Comparison of ENCODE assay signal across 18 cellular contexts in the genomic region with DNA sequence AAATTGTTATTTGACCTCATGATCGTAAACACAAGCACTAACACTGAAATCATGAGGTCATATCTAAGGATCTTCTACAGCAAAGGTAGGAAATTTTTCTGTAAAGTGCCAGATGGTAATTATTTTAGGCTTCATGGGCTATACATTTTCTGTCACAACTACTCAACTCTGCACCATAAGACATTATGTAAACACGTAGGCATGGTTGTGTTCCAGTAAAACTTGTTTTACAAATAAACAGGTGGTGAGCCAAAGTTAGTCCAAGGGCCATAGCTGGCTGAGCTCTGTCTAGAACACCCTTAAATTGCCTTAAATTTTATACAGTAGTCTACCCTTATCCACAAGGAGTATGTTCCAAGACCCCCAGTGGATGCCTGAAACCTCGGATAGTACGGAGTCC.
DNase-seq lines count a peak whose midpoint lies in the region; ATAC-seq and TF ChIP-seq lines count a peak whose summit lies in the region.
"Had no signal": no experiment of that assay in that cellular context is flagged by ENCODE, and none has a peak within 500 bp of the region (broad histone marks: within the 10 kb centered on the region; RNA-seq: fewer than 3 reads in every experiment).

No MANE protein-coding gene starts in this region.

- no peak overlapping the region for H3K4me3 Mint-ChIP-seq in activated CD4-positive, alpha-beta memory T cell treated with anti-CD3 and anti-CD28 coated beads, Interleukin-2, amount 10 ng/mL, durations not matched to agents 7 days and 5 days
- H3K4me3 Mint-ChIP-seq: CD4-positive, alpha-beta memory T cell had no signal

- TF ChIP-seq CTCF in C4-2B (conservative IDR thresholded peaks at IDR 0.05) (no peak), HEK293 (tag by site-specific recombination; IDR thresholded peaks at IDR 0.05) (no peak), epithelial cell of esophagus (IDR thresholded peaks at IDR 0.05; ENCODE audit: insufficient read depth, low read depth, low read length, missing control alignments) (no peak)

- H3K27ac Mint-ChIP-seq in activated CD4-positive, alpha-beta memory T cell treated with anti-CD3 and anti-CD28 coated beads, Interleukin-2, amount 10 ng/mL, durations not matched to agents 7 days and 5 days, result no peak overlapping the region
- H3K27ac Mint-ChIP-seq: CD4-positive, alpha-beta memory T cell had no signal

- POLR2A ChIA-PET in HEK293 (lab: Yijun Ruan, JAX), result no interaction called here
- POLR2A ChIA-PET in activated CD4-positive, alpha-beta memory T cell treated with anti-CD3 and anti-CD28 coated beads, Interleukin-2, amount 10 ng/mL, durations not matched to agents 7 days and 5 days (lab: Charles Lee), result no interaction called here

- DNase-seq in NCI-H1694 treated with DMSO at 0.1 percent for 48 hours (lab: John Stamatoyannopoulos, UW), result peak; percentile 60
- peak; percentile 45 for DNase-seq in epithelial cell of esophagus (ENCODE audit: low read depth)
- DNase-seq in NCI-H1417 treated with DMSO at 0.1 percent for 48 hours (lab: John Stamatoyannopoulos, UW), result no peak
- DNase-seq in SIG-M5 (lab: John Stamatoyannopoulos, UW), result no peak
- no peak for DNase-seq in activated CD4-positive, alpha-beta memory T cell treated with anti-CD3 and anti-CD28 coated beads, Interleukin-2, amount 10 ng/mL, durations not matched to agents 7 days and 5 days
- DNase-seq: AML-193; BE2C; Calu3; CD4-positive, alpha-beta memory T cell; COR-L47; DMS153; DND-41; H7; HCEC 1CT had no signal

- H3K4me1 Mint-ChIP-seq in activated CD4-positive, alpha-beta memory T cell treated with anti-CD3 and anti-CD28 coated beads, Interleukin-2, amount 10 ng/mL, durations not matched to agents 7 days and 5 days, result no peaks in the 10 kb centered on the region
- H3K4me1 Mint-ChIP-seq: CD4-positive, alpha-beta memory T cell had no signal

- H3K36me3 ChIP-seq in HEK293 (ENCODE audit: control insufficient read depth in 2 of 2, insufficient read depth in 1 of 2, low read length in 2 of 2), result no peaks in the 10 kb centered on the region
- H3K36me3 ChIP-seq: BE2C; BLaER1 treated with 17β-estradiol and CSF1 and Interleukin-3, amounts not matched to agents 10 nM and 100 nM had no signal

- no peaks in the 10 kb centered on the region for H3K9me3 ChIP-seq in HEK293 (ENCODE audit: control insufficient read depth, insufficient read depth, low read depth, low read length)
- H3K9me3 ChIP-seq: BE2C had no signal

- H3K4me1 ChIP-seq in HEK293 (ENCODE audit: control insufficient read depth, insufficient read depth, low read length), result no peaks in the 10 kb centered on the region

- no peak for ATAC-seq in HG02840 (IDR thresholded peaks at IDR 0.05; ENCODE audit: low FRiP score, unreplicated experiment)

- CTCF ChIA-PET in HEK293 (lab: Yijun Ruan, JAX), result no interaction called here
- CTCF ChIA-PET in activated CD4-positive, alpha-beta memory T cell treated with anti-CD3 and anti-CD28 coated beads, Interleukin-2, amount 10 ng/mL, durations not matched to agents 7 days and 5 days (lab: Charles Lee), result no interaction called here

- peaks cover 7% of the 10 kb centered on the region for H3K9me3 Mint-ChIP-seq in activated CD4-positive, alpha-beta memory T cell treated with anti-CD3 and anti-CD28 coated beads, Interleukin-2, amount 10 ng/mL, durations not matched to agents 7 days and 5 days

- H3K4me3 ChIP-seq in HEK293 (ENCODE audit: low read depth, low read length) (no peak overlapping the region), epithelial cell of esophagus (ENCODE audit: low read length) (no peak overlapping the region)
- H3K4me3 ChIP-seq: BLaER1 treated with 17β-estradiol and CSF1 and Interleukin-3, amounts not matched to agents 10 nM and 100 nM had no signal

- H3K36me3 Mint-ChIP-seq in activated CD4-positive, alpha-beta memory T cell treated with anti-CD3 and anti-CD28 coated beads, Interleukin-2, amount 10 ng/mL, durations not matched to agents 7 days and 5 days (ENCODE audit: low read depth), result no peaks in the 10 kb centered on the region

- H3K27me3 Mint-ChIP-seq in activated CD4-positive, alpha-beta memory T cell treated with anti-CD3 and anti-CD28 coated beads, Interleukin-2, amount 10 ng/mL, durations not matched to agents 7 days and 5 days, result peaks cover 52% of the 10 kb centered on the region

- H3K27ac ChIP-seq in C4-2B, result peak overlapping the region; percentile 51; the same call in 1 of the 2 replicates
- no peak overlapping the region for H3K27ac ChIP-seq in HEK293 (ENCODE audit: extremely low read depth, low read depth, low read length)
- H3K27ac ChIP-seq: BLaER1 treated with 17β-estradiol and CSF1 and Interleukin-3, amounts not matched to agents 10 nM and 100 nM had no signal

TF ChIP-seq in HEK293, 187 proteins besides CTCF, POLR2A, EP300 and RAD21:
- TF ChIP-seq, protein P1, sequence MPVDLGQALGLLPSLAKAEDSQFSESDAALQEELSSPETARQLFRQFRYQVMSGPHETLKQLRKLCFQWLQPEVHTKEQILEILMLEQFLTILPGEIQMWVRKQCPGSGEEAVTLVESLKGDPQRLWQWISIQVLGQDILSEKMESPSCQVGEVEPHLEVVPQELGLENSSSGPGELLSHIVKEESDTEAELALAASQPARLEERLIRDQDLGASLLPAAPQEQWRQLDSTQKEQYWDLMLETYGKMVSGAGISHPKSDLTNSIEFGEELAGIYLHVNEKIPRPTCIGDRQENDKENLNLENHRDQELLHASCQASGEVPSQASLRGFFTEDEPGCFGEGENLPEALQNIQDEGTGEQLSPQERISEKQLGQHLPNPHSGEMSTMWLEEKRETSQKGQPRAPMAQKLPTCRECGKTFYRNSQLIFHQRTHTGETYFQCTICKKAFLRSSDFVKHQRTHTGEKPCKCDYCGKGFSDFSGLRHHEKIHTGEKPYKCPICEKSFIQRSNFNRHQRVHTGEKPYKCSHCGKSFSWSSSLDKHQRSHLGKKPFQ (tag by site-specific recombination; IDR thresholded peaks at IDR 0.05), result no peak
- TF ChIP-seq, protein P2, sequence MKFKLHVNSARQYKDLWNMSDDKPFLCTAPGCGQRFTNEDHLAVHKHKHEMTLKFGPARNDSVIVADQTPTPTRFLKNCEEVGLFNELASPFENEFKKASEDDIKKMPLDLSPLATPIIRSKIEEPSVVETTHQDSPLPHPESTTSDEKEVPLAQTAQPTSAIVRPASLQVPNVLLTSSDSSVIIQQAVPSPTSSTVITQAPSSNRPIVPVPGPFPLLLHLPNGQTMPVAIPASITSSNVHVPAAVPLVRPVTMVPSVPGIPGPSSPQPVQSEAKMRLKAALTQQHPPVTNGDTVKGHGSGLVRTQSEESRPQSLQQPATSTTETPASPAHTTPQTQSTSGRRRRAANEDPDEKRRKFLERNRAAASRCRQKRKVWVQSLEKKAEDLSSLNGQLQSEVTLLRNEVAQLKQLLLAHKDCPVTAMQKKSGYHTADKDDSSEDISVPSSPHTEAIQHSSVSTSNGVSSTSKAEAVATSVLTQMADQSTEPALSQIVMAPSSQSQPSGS (tag by site-specific recombination; IDR thresholded peaks at IDR 0.05; ENCODE audit: low read depth), result peak; percentile 18; the same call in 1 of the 2 replicates
- 0 out of 2 replicates have a peak, but pooled peaks have one; percentile 25 for TF ChIP-seq ZBTB21 (tag by site-specific recombination; IDR thresholded peaks at IDR 0.05)
- TF ChIP-seq, protein P3, sequence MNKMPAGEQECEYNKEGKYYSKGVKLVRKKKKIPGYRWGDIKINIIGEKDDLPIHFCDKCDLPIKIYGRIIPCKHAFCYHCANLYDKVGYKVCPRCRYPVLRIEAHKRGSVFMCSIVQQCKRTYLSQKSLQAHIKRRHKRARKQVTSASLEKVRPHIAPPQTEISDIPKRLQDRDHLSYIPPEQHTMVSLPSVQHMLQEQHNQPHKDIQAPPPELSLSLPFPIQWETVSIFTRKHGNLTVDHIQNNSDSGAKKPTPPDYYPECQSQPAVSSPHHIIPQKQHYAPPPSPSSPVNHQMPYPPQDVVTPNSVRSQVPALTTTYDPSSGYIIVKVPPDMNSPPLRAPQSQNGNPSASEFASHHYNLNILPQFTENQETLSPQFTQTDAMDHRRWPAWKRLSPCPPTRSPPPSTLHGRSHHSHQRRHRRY (tag by site-specific recombination; IDR thresholded peaks at IDR 0.05), result no peak
- TF ChIP-seq ZNF747 (tag by site-specific recombination; IDR thresholded peaks at IDR 0.05), result no peak
- no peak for TF ChIP-seq FEZF1 (tag by site-specific recombination; IDR thresholded peaks at IDR 0.05)
- TF ChIP-seq ZNF354C (tag by site-specific recombination; IDR thresholded peaks at IDR 0.05; ENCODE audit: borderline replicate concordance, low read depth), result no peak
- TF ChIP-seq ZNF174 (tag by site-specific recombination; IDR thresholded peaks at IDR 0.05), result no peak
- TF ChIP-seq ZNF223 (tag by site-specific recombination; IDR thresholded peaks at IDR 0.05), result no peak
- TF ChIP-seq, protein P4, sequence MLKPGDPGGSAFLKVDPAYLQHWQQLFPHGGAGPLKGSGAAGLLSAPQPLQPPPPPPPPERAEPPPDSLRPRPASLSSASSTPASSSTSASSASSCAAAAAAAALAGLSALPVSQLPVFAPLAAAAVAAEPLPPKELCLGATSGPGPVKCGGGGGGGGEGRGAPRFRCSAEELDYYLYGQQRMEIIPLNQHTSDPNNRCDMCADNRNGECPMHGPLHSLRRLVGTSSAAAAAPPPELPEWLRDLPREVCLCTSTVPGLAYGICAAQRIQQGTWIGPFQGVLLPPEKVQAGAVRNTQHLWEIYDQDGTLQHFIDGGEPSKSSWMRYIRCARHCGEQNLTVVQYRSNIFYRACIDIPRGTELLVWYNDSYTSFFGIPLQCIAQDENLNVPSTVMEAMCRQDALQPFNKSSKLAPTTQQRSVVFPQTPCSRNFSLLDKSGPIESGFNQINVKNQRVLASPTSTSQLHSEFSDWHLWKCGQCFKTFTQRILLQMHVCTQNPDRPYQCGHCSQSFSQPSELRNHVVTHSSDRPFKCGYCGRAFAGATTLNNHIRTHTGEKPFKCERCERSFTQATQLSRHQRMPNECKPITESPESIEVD (tag by site-specific recombination; IDR thresholded peaks at IDR 0.05), result peak; percentile 47; the same call in 1 of the 2 replicates
- TF ChIP-seq ZNF600 (tag by site-specific recombination; IDR thresholded peaks at IDR 0.05), result no peak
- TF ChIP-seq, protein P5, sequence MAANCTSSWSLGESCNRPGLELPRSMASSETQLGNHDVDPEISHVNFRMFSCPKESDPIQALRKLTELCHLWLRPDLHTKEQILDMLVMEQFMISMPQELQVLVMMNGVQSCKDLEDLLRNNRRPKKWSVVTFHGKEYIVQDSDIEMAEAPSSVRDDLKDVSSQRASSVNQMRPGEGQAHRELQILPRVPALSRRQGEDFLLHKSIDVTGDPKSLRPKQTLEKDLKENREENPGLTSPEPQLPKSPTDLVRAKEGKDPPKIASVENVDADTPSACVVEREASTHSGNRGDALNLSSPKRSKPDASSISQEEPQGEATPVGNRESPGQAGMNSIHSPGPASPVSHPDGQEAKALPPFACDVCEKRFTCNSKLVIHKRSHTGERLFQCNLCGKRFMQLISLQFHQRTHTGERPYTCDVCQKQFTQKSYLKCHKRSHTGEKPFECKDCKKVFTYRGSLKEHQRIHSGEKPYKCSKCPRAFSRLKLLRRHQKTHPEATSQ (tag by site-specific recombination; IDR thresholded peaks at IDR 0.05), result no peak
- no peak for TF ChIP-seq ZNF112 (tag by site-specific recombination; IDR thresholded peaks at IDR 0.05)

Comparison
In these comparisons a context has a peak if more than half of its experiments do, and no peak if none do; other contexts are left out.
1. DNase-seq: peak in NCI-H1694 treated with DMSO at 0.1 percent for 48 hours (single experiment) and epithelial cell of esophagus (single experiment); none in NCI-H1417 treated with DMSO at 0.1 percent for 48 hours (single experiment), SIG-M5 (single experiment) and activated CD4-positive, alpha-beta memory T cell treated with anti-CD3 and anti-CD28 coated beads, Interleukin-2, amount 10 ng/mL, durations not matched to agents 7 days and 5 days (single experiment).